9 cellular contexts compared by ENCODE assay signal in the genomic region with DNA sequence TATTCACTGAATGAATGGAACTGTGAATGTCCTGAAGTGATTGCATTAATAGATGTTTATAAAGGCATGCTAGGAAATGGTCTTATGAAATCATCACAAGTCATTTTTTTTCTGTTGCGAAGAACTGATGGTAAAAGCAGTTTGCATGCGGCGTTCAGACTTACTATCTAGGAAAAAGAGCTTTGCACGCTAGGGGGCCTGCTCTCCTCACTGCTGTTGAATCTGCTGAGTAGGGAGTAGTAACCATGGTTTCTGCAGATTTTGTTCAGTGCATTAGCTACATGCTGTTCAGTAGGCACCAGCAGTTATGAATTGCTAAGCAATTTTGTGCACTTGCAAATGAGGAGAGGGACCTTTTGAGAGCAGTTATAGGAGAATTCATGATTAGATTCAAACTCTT. TPM values are rescaled to one million over a fixed set of nuclear protein-coding genes. Genes with fewer than 3 reads are reported as not detected.
DNase-seq lines count a peak whose midpoint lies in the region; ATAC-seq and TF ChIP-seq lines count a peak whose summit lies in the region.
"Had no signal": no experiment of that assay in that cellular context is flagged by ENCODE, and none has a peak within 500 bp of the region (broad histone marks: within the 10 kb centered on the region; RNA-seq: fewer than 3 reads in every experiment).

No MANE protein-coding gene starts in this region.

- no peak for ATAC-seq in HG03108 (IDR thresholded peaks at IDR 0.05; ENCODE audit: unreplicated experiment)

- H3K36me3 Mint-ChIP-seq in chondrocyte (ENCODE audit: low read depth): peaks cover 4% of the 10 kb centered on the region

- H3K4me3 ChIP-seq in LNCaP clone FGC (ENCODE audit: low read depth, low read length): no peak overlapping the region
- no peak overlapping the region for H3K4me3 ChIP-seq in esophagus squamous epithelium

- peaks cover 0 to 49% (median 0%) of the 10 kb centered on the region in 3 donors for H3K36me3 ChIP-seq in esophagus squamous epithelium

- peak; percentile 23; the same call in 1 of the 2 replicates for TF ChIP-seq CTCF in LNCaP clone FGC (IDR thresholded peaks at IDR 0.05; ENCODE audit: control insufficient read depth, extremely low read depth, insufficient read depth)
- TF ChIP-seq CTCF in chondrocyte (IDR thresholded peaks at IDR 0.05): peak; percentile 77
- peak in 1 of 6 experiments; percentile 17 for TF ChIP-seq CTCF in esophagus squamous epithelium (IDR thresholded peaks at IDR 0.05)

- intact Hi-C loops in esophagus squamous epithelium (cut with DNase I): no loop called here

- WGBS in esophagus squamous epithelium, 2 donors: 77 to 82% methylated on average over 4 of the region's 4 CpGs

- H3K27ac ChIP-seq in esophagus squamous epithelium: no peak overlapping the region

- no peaks in the 10 kb centered on the region for H3K4me1 Mint-ChIP-seq in chondrocyte (ENCODE audit: low read depth)
- H3K4me1 Mint-ChIP-seq: activated naive CD8-positive, alpha-beta T cell treated with anti-CD3 and anti-CD28 coated beads, Interleukin-2, amount 10 ng/mL, durations not matched to agents 7 days and 5 days had no signal

- no peaks in the 10 kb centered on the region for H3K9me3 Mint-ChIP-seq in chondrocyte (ENCODE audit: low read depth)
- H3K9me3 Mint-ChIP-seq: activated naive CD8-positive, alpha-beta T cell treated with anti-CD3 and anti-CD28 coated beads, Interleukin-2, amount 10 ng/mL, durations not matched to agents 7 days and 5 days had no signal

- no peaks in the 10 kb centered on the region for H3K27me3 ChIP-seq in esophagus squamous epithelium

- H3K9me3 ChIP-seq in esophagus squamous epithelium: no peaks in the 10 kb centered on the region

- DNase-seq in AG08396 (ENCODE audit: low spot score) (peak; percentile 65), LNCaP clone FGC (ENCODE audit: low read depth) (no peak), chondrocyte (ENCODE audit: low spot score) (no peak), midbrain (lab: John Stamatoyannopoulos, UW) (peak; percentile 82), NK-92 (lab: John Stamatoyannopoulos, UW; ENCODE audit: unreplicated experiment) (no peak), esophagus squamous epithelium (lab: John Stamatoyannopoulos, UW) (no peak), KG1 (lab: John Stamatoyannopoulos, UW) (no peak)
- DNase-seq: activated naive CD8-positive, alpha-beta T cell treated with anti-CD3 and anti-CD28 coated beads, Interleukin-2, amount 10 ng/mL, durations not matched to agents 7 days and 5 days had no signal

- no peak overlapping the region for H3K27ac Mint-ChIP-seq in chondrocyte (ENCODE audit: unreplicated experiment)
- H3K27ac Mint-ChIP-seq: activated naive CD8-positive, alpha-beta T cell treated with anti-CD3 and anti-CD28 coated beads, Interleukin-2, amount 10 ng/mL, durations not matched to agents 7 days and 5 days had no signal

- no peaks in the 10 kb centered on the region for H3K27me3 Mint-ChIP-seq in chondrocyte (ENCODE audit: low read depth)
- H3K27me3 Mint-ChIP-seq: activated naive CD8-positive, alpha-beta T cell treated with anti-CD3 and anti-CD28 coated beads, Interleukin-2, amount 10 ng/mL, durations not matched to agents 7 days and 5 days had no signal

- no peak for TF ChIP-seq POLR2A in esophagus squamous epithelium (IDR thresholded peaks at IDR 0.05)

- no peaks in the 10 kb centered on the region for H3K4me1 ChIP-seq in esophagus squamous epithelium

- no peak overlapping the region for H3K4me3 Mint-ChIP-seq in chondrocyte (ENCODE audit: unreplicated experiment)
- H3K4me3 Mint-ChIP-seq: activated naive CD8-positive, alpha-beta T cell treated with anti-CD3 and anti-CD28 coated beads, Interleukin-2, amount 10 ng/mL, durations not matched to agents 7 days and 5 days had no signal

RNA-seq across cellular contexts. Expression of a gene that starts 57.9 kb away (rescaled TPM):
- total RNA-seq in chondrocyte (9.4 to 22.3 TPM (median 19.8 TPM) in 3 replicates), esophagus squamous epithelium (10 to 100 TPM; 13.8 to 26.3 (median 18.8) TPM)

Comparison
In these comparisons a context has a peak if more than half of its experiments do, and no peak if none do; other contexts are left out.
1. DNase-seq: peak in AG08396 (single experiment) and midbrain (single experiment); none in LNCaP clone FGC (single experiment), chondrocyte (single experiment), NK-92 (single experiment), esophagus squamous epithelium (single experiment) and KG1 (single experiment).